30 cellular contexts compared by ENCODE assay signal in the genomic region with DNA sequence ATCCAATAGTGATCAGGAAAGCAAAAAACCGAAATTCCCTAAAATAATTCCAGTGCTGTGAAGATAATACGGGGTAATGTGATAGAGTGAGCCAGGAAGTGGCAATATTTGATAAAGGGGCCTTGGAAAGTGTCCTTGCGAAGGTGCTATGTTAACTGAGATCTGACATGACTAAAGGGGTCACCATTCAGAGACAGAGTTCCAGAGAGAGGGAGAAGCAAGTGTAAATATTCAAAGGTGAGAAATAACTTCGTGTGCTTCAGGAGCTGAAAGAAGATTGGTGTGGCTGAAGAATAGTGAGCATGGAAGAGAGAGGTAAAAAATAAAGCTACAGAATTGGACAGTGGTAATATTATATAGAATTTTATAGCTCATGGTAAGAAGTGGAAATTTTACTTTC.
"Had no signal": no experiment of that assay in that cellular context is flagged by ENCODE, and none has a peak within 500 bp of the region (broad histone marks: within the 10 kb centered on the region; RNA-seq: fewer than 3 reads in every experiment).

No MANE protein-coding gene starts in this region.

- H3K36me3 ChIP-seq: Peyer's patch, SJSA1 had no signal

- H3K27me3 ChIP-seq: Peyer's patch, SJSA1 had no signal

- H3K27ac Mint-ChIP-seq: activated CD4-positive, alpha-beta memory T cell treated with anti-CD3 and anti-CD28 coated beads, Interleukin-2, amount 10 ng/mL, durations not matched to agents 7 days and 5 days; activated naive CD8-positive, alpha-beta T cell treated with anti-CD3 and anti-CD28 coated beads, Interleukin-2, amount 50 U/mL, for 24 hours; activated T-cell treated with anti-CD3 and anti-CD28 coated beads, Interleukin-2, amount 50 U/mL, for 24 hours; activated T-helper 1 cell treated with anti-CD3 and anti-CD28 coated beads, Interleukin-12 subunit alpha, Interleukin-12 subunit beta, Interleukin-2, Interleukin-4 antibody, amounts not matched to agents 30 ng/mL and 10 ng/mL and 1 ng/mL, durations not matched to agents 14 hours and 24 hours and 36 hours; brain; T-helper 1 cell treated with Interleukin-12 subunit alpha and Interleukin-12 subunit beta and Interleukin-4 antibody, amounts not matched to agents 30 μg/mL and 1 μg/mL, for 36 hours; T-helper 2 cell treated with Interferon-gamma antibody and Interleukin-4, amounts not matched to agents 5 μg/mL and 100 μg/mL, for 36 hours had no signal

- H3K4me1 Mint-ChIP-seq: activated CD4-positive, alpha-beta memory T cell treated with anti-CD3 and anti-CD28 coated beads, Interleukin-2, amount 10 ng/mL, durations not matched to agents 7 days and 5 days; activated naive CD8-positive, alpha-beta T cell treated with anti-CD3 and anti-CD28 coated beads, Interleukin-2, amount 50 U/mL, for 24 hours; brain had no signal

- ATAC-seq: activated CD4-positive, CD25-positive, alpha-beta regulatory T cell treated with anti-CD3 and anti-CD28 coated beads, Interleukin-2, amount 50 U/mL, for 24 hours; activated naive CD8-positive, alpha-beta T cell treated with anti-CD3 and anti-CD28 coated beads, Interleukin-2, amount 50 U/mL, for 24 hours; PC-3 had no signal

- H3K9ac ChIP-seq: SK-N-SH had no signal

- H3K4me3 ChIP-seq: Peyer's patch, SJSA1 had no signal

- H3K4me1 ChIP-seq: Peyer's patch, SJSA1 had no signal

- H3K9me3 ChIP-seq: Peyer's patch, SJSA1, SK-N-SH had no signal

- H3K9me3 Mint-ChIP-seq: activated CD4-positive, alpha-beta memory T cell treated with anti-CD3 and anti-CD28 coated beads, Interleukin-2, amount 10 ng/mL, durations not matched to agents 7 days and 5 days; activated naive CD8-positive, alpha-beta T cell treated with anti-CD3 and anti-CD28 coated beads, Interleukin-2, amount 50 U/mL, for 24 hours; activated T-cell treated with anti-CD3 and anti-CD28 coated beads, Interleukin-2, amount 50 U/mL, for 24 hours; activated T-helper 1 cell treated with anti-CD3 and anti-CD28 coated beads, Interleukin-12 subunit alpha, Interleukin-12 subunit beta, Interleukin-2, Interleukin-4 antibody, amounts not matched to agents 30 ng/mL and 10 ng/mL and 1 ng/mL, durations not matched to agents 14 hours and 24 hours and 36 hours; T-helper 1 cell treated with Interleukin-12 subunit alpha and Interleukin-12 subunit beta and Interleukin-4 antibody, amounts not matched to agents 30 μg/mL and 1 μg/mL, for 36 hours; T-helper 2 cell treated with Interferon-gamma antibody and Interleukin-4, amounts not matched to agents 5 μg/mL and 100 μg/mL, for 36 hours had no signal

- H3K4me2 ChIP-seq: SK-N-SH had no signal

- H3K27me3 Mint-ChIP-seq: activated CD4-positive, alpha-beta memory T cell treated with anti-CD3 and anti-CD28 coated beads, Interleukin-2, amount 10 ng/mL, durations not matched to agents 7 days and 5 days; activated naive CD8-positive, alpha-beta T cell treated with anti-CD3 and anti-CD28 coated beads, Interleukin-2, amount 50 U/mL, for 24 hours; activated T-cell treated with anti-CD3 and anti-CD28 coated beads, Interleukin-2, amount 50 U/mL, for 24 hours; brain had no signal

- FAIRE-seq: bronchial epithelial cell, TTC549 had no signal

- H3K27ac ChIP-seq: Peyer's patch, SJSA1 had no signal

- H3K4me3 Mint-ChIP-seq: activated CD4-positive, alpha-beta memory T cell treated with anti-CD3 and anti-CD28 coated beads, Interleukin-2, amount 10 ng/mL, durations not matched to agents 7 days and 5 days; activated naive CD8-positive, alpha-beta T cell treated with anti-CD3 and anti-CD28 coated beads, Interleukin-2, amount 50 U/mL, for 24 hours; activated T-cell treated with anti-CD3 and anti-CD28 coated beads, Interleukin-2, amount 50 U/mL, for 24 hours; activated T-helper 1 cell treated with anti-CD3 and anti-CD28 coated beads, Interleukin-12 subunit alpha, Interleukin-12 subunit beta, Interleukin-2, Interleukin-4 antibody, amounts not matched to agents 30 ng/mL and 10 ng/mL and 1 ng/mL, durations not matched to agents 14 hours and 24 hours and 36 hours; brain; T-helper 1 cell treated with Interleukin-12 subunit alpha and Interleukin-12 subunit beta and Interleukin-4 antibody, amounts not matched to agents 30 μg/mL and 1 μg/mL, for 36 hours; T-helper 2 cell treated with Interferon-gamma antibody and Interleukin-4, amounts not matched to agents 5 μg/mL and 100 μg/mL, for 36 hours had no signal

- DNase-seq: activated CD4-positive, alpha-beta memory T cell treated with anti-CD3 and anti-CD28 coated beads, Interleukin-2, amount 10 ng/mL, durations not matched to agents 7 days and 5 days; activated CD4-positive, alpha-beta T cell treated with anti-CD3 and anti-CD28 coated beads for 4 hours; activated effector memory CD4-positive, alpha-beta T cell treated with Interleukin-2 at 50 U/mL for 16 hours; activated naive CD4-positive, alpha-beta T cell treated with anti-CD3 and anti-CD28 coated beads, Interleukin-2, amount 50 U/mL, for 16 hours; activated naive CD8-positive, alpha-beta T cell treated with anti-CD3 and anti-CD28 coated beads, Interleukin-2, amount 50 U/mL, for 24 hours; activated T-cell treated with anti-CD3 and anti-CD28 coated beads, Interleukin-2, amount 50 U/mL, for 24 hours; anterior cingulate cortex; caudate nucleus; cerebellar nuclear complex; Karpas-422; NCI-H1105; NCI-H1417 treated with DMSO at 0.1 percent for 48 hours; NCI-H187 treated with DMSO at 0.1 percent for 48 hours; NCI-H2081; NCI-H226; NCI-H446 treated with DMSO at 0.1 percent for 48 hours; NCI-H524 treated with DMSO at 0.1 percent for 48 hours; Peyer's patch; RPMI8226; SHP77 treated with DMSO at 0.1 percent for 48 hours; SK-N-SH had no signal

- H3K36me3 Mint-ChIP-seq: brain had no signal
